In the genomic region with DNA sequence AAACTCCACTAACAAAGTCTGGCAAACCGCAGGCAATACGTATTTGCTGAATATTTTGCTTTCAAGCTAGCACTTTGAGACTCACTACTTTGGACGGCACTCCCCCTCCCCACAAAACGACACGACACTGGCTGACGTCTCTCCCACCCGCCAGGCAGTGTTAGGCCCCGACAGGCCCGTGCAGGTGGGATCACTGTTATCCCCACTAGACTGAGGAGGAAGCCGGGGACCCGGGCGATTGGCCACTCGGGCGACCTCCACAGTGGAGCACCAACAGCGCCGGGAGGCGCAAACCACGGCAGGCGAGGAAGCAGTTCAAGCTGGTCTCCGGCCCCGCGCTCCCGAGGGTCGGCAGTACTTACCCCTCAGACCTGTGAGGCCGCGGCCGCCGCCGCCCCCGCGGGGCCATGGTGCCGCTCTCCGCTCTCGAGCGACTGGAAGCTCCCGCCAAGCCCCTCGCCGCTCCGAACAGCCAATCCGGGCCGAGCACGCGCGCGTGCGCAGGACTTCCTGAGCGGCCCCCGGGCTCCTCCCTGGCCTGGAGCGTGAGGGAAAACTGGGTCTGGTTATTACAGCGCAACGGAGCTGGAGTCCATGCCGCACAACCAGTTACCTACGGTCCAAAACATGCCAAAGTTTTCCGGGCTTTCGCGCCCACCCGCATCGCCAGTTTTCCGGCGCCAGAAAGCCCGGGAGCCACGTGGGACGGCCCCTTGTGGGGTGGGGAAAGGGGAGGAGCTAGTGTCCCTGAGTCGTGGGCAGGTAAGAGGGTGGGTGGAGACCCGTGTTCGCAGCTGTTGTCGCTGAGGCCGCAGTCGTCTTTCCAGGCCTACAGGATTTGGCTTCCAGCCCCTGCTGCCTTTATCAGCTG, we compare ENCODE assay signal across 1 cellular context.
TF ChIP-seq lines count a peak whose summit lies in the region.

A gene with protein sequence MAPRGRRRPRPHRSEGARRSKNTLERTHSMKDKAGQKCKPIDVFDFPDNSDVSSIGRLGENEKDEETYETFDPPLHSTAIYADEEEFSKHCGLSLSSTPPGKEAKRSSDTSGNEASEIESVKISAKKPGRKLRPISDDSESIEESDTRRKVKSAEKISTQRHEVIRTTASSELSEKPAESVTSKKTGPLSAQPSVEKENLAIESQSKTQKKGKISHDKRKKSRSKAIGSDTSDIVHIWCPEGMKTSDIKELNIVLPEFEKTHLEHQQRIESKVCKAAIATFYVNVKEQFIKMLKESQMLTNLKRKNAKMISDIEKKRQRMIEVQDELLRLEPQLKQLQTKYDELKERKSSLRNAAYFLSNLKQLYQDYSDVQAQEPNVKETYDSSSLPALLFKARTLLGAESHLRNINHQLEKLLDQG (minus strand): TSS at position 443 of the 871 bp plus-strand sequence. CDS start 34 bp downstream, at position 409.

TF ChIP-seq in GM23338, 12 proteins besides CTCF, POLR2A, EP300 and RAD21:
- TF ChIP-seq, protein P1, sequence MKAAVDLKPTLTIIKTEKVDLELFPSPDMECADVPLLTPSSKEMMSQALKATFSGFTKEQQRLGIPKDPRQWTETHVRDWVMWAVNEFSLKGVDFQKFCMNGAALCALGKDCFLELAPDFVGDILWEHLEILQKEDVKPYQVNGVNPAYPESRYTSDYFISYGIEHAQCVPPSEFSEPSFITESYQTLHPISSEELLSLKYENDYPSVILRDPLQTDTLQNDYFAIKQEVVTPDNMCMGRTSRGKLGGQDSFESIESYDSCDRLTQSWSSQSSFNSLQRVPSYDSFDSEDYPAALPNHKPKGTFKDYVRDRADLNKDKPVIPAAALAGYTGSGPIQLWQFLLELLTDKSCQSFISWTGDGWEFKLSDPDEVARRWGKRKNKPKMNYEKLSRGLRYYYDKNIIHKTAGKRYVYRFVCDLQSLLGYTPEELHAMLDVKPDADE (IDR thresholded peaks at IDR 0.05): peak; percentile 50
- TF ChIP-seq NANOG (IDR thresholded peaks at IDR 0.05; ENCODE audit: borderline replicate concordance) (no peak; the same call in 1 of the 2 replicates), POLR2AphosphoS5 (IDR thresholded peaks at IDR 0.05; ENCODE audit: low read depth) (peak; percentile 79), EZH2phosphoT487 (IDR thresholded peaks at IDR 0.05; ENCODE audit: unreplicated experiment) (no peak), CREB1 (CRISPR knock-in tag; IDR thresholded peaks at IDR 0.05; ENCODE audit: low read depth) (peak; percentile 84), ZNF331 (CRISPR knock-in tag; IDR thresholded peaks at IDR 0.05; ENCODE audit: low read depth) (no peak), EZH2 (IDR thresholded peaks at IDR 0.05; ENCODE audit: low read depth, unreplicated experiment) (no peak)
- TF ChIP-seq, protein P2, sequence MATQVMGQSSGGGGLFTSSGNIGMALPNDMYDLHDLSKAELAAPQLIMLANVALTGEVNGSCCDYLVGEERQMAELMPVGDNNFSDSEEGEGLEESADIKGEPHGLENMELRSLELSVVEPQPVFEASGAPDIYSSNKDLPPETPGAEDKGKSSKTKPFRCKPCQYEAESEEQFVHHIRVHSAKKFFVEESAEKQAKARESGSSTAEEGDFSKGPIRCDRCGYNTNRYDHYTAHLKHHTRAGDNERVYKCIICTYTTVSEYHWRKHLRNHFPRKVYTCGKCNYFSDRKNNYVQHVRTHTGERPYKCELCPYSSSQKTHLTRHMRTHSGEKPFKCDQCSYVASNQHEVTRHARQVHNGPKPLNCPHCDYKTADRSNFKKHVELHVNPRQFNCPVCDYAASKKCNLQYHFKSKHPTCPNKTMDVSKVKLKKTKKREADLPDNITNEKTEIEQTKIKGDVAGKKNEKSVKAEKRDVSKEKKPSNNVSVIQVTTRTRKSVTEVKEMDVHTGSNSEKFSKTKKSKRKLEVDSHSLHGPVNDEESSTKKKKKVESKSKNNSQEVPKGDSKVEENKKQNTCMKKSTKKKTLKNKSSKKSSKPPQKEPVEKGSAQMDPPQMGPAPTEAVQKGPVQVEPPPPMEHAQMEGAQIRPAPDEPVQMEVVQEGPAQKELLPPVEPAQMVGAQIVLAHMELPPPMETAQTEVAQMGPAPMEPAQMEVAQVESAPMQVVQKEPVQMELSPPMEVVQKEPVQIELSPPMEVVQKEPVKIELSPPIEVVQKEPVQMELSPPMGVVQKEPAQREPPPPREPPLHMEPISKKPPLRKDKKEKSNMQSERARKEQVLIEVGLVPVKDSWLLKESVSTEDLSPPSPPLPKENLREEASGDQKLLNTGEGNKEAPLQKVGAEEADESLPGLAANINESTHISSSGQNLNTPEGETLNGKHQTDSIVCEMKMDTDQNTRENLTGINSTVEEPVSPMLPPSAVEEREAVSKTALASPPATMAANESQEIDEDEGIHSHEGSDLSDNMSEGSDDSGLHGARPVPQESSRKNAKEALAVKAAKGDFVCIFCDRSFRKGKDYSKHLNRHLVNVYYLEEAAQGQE (IDR thresholded peaks at IDR 0.05; ENCODE audit: unreplicated experiment): peak; percentile 15
